Comparison of ENCODE assay signal across 1 cellular context in genomic region chr3:49357466-49358216, GRCh38.
A peak's percentile ranks its signal among the peaks of the same experiment; 100 is the strongest.
TF ChIP-seq lines count a peak whose summit lies in the region.

No MANE protein-coding gene starts in this region.

TF ChIP-seq in H1, 55 proteins besides CTCF, POLR2A, EP300 and RAD21:
- TF ChIP-seq, protein P1, sequence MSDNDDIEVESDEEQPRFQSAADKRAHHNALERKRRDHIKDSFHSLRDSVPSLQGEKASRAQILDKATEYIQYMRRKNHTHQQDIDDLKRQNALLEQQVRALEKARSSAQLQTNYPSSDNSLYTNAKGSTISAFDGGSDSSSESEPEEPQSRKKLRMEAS (IDR thresholded peaks at IDR 0.05), result peak; percentile 20; the same call in 1 of the 2 replicates
- peak; percentile 49 for TF ChIP-seq KDM4A (IDR thresholded peaks at IDR 0.05; ENCODE audit: low read depth, low read length, severe bottlenecking)
- TF ChIP-seq JUN (IDR thresholded peaks at IDR 0.05; ENCODE audit: low read depth, low read length), result no peak
- peak; percentile 34 for TF ChIP-seq SAP30 (IDR thresholded peaks at IDR 0.05; ENCODE audit: insufficient read depth, insufficient replicate concordance, low read length)
- TF ChIP-seq JUND (IDR thresholded peaks at IDR 0.05; ENCODE audit: low read length), result no peak
- peak; percentile 69 for TF ChIP-seq PHF8 (conservative IDR thresholded peaks at IDR 0.05; ENCODE audit: low read depth, low read length)
- TF ChIP-seq HDAC2 (IDR thresholded peaks at IDR 0.05; ENCODE audit: borderline replicate concordance in 1 of 2, low read depth in 2 of 2, low read length in 2 of 2), result 0 out of 4 replicates have a peak, but pooled peaks of 1 of the 2 experiments have one; percentile 15
TF ChIP-seq in H1: peak in this region for 5.
